ENCODE assay signal across 17 cellular contexts in genomic region chr10:86538547-86538946, GRCh38. TPM values are rescaled to one million over a fixed set of nuclear protein-coding genes. Genes with fewer than 3 reads are reported as not detected.
DNase-seq lines count a peak whose midpoint lies in the region; ATAC-seq, FAIRE-seq and TF ChIP-seq lines count a peak whose summit lies in the region.
"Had no signal": no experiment of that assay in that cellular context is flagged by ENCODE, and none has a peak within 500 bp of the region (broad histone marks: within the 10 kb centered on the region; RNA-seq: fewer than 3 reads in every experiment).

No MANE protein-coding gene starts in this region.

- CTCF ChIA-PET in HepG2 (lab: Yijun Ruan, JAX; ENCODE audit: low intra/inter-chr PET ratio, low total read pairs), result no interaction called here
- CTCF ChIA-PET in T-cell (lab: Charles Lee), result no interaction called here

- H3K4me3 ChIP-seq in HepG2 (replicated peaks in 1 of 3; ENCODE audit: insufficient read depth in 1 of 3, low read depth in 2 of 3, low read length in 3 of 3) (no peak overlapping the region; a peak in 1 of 6 replicates), right lobe of liver (no peak overlapping the region), OCI-LY1 (ENCODE audit: low read depth, low read length, poor library complexity, severe bottlenecking) (no peak overlapping the region), testis (peak overlapping the region in 1 of 2 donors; percentile 1)

- DNase-seq in HepG2 (ENCODE audit: low spot score) (no peak), right lobe of liver (no peak), iris pigment epithelial cell (ENCODE audit: low read depth) (peak; percentile 17), testis (peak; percentile 22), NCI-H2107 treated with DMSO at 0.1 percent for 48 hours (lab: John Stamatoyannopoulos, UW; ENCODE audit: unreplicated experiment) (no peak), T-cell (no peak)
- DNase-seq: COR-L47, GF-D8, HCEC 1CT, mesendoderm, NCI-H1048, NCI-H2081 treated with DMSO at 0.1 percent for 48 hours, NCI-H526 had no signal

- H3K4me2 ChIP-seq in HepG2 (ENCODE audit: low read depth, low read length) (peak overlapping the region; percentile 51), OCI-LY1 (ENCODE audit: low read length) (no peak overlapping the region)

- no peak for TF ChIP-seq RAD21 in HepG2 (CRISPR knock-in tag; IDR thresholded peaks at IDR 0.05)

- intact Hi-C loops in HepG2 (cut with micrococcal nuclease; ENCODE audit: unreplicated experiment) (no loop called here), right lobe of liver (cut with DNase I) (loop anchor here in 1 of 2 donors (10.0 kb wide), 1 partner anchor 144 kb away; no protein-coding TSS in a partner anchor), testis (cut with DNase I; ENCODE audit: low total_unique reads) (no loop called here)

- H2AFZ ChIP-seq in HepG2 (ENCODE audit: low read length) (no peak overlapping the region), OCI-LY1 (ENCODE audit: low read length) (peak overlapping the region; percentile 34; the same call in 1 of the 2 replicates)

- peaks cover 32% of the 10 kb centered on the region for H3K4me1 ChIP-seq in HepG2 (ENCODE audit: insufficient read depth, low read length)
- H3K4me1 ChIP-seq in right lobe of liver, result peaks cover 0 to 8% (median 0%) of the 10 kb centered on the region in 4 donors
- peaks cover 18% of the 10 kb centered on the region for H3K4me1 ChIP-seq in OCI-LY1 (ENCODE audit: insufficient read depth, low read length, severe bottlenecking)
- no peaks in the 10 kb centered on the region for H3K4me1 ChIP-seq in testis

- no peaks in the 10 kb centered on the region for H3K36me3 Mint-ChIP-seq in T-cell

- no peak for TF ChIP-seq EP300 in HepG2 (IDR thresholded peaks at IDR 0.05; ENCODE audit: low read depth in 2 of 2, low read length in 2 of 2)
- TF ChIP-seq EP300 in HepG2 (CRISPR knock-in tag; IDR thresholded peaks at IDR 0.05; ENCODE audit: borderline replicate concordance), result no peak

- 36% methylated on average over 7 of the region's 7 CpGs for WGBS in HepG2 (ENCODE audit: low lambda C conversion rate)
- 60% methylated on average over 7 of the region's 7 CpGs for WGBS in right lobe of liver (ENCODE audit: insufficient coverage, low coverage, low lambda C conversion rate, missing lambda C conversion rate)
- WGBS in testis, 2 donors, result 47 to 63% methylated on average over 7 of the region's 7 CpGs

- ATAC-seq in HepG2 (no peak), right lobe of liver (no peak), T-cell (replicated peaks in 1 of 4) (no peak), GM19035 (IDR thresholded peaks at IDR 0.05; ENCODE audit: unreplicated experiment) (no peak)

- H3K27me3 ChIP-seq in HepG2 (ENCODE audit: control insufficient read depth in 1 of 2, insufficient read depth in 2 of 2, low read length in 2 of 2) (0 out of 5 replicates have a peak, but pooled peaks cover 0 to 1% of the 10 kb centered on the region in 2 experiments), right lobe of liver (no peaks in the 10 kb centered on the region), OCI-LY1 (ENCODE audit: insufficient read depth, low read length) (no peaks in the 10 kb centered on the region), testis (no peaks in the 10 kb centered on the region)

- no peak overlapping the region for H3K27ac ChIP-seq in HepG2 (ENCODE audit: extremely low read length, insufficient read depth, low read length)
- no peak overlapping the region for H3K27ac ChIP-seq in right lobe of liver
- no peak overlapping the region for H3K27ac ChIP-seq in OCI-LY1 (ENCODE audit: low read depth, low read length, poor library complexity, severe bottlenecking)
- no peak overlapping the region for H3K27ac ChIP-seq in testis
- H3K27ac ChIP-seq: VCaP had no signal

- H3K4me1 Mint-ChIP-seq in T-cell, result peaks cover 26 to 31% (median 30%) of the 10 kb centered on the region in 3 donors

- H3K79me2 ChIP-seq in HepG2 (ENCODE audit: insufficient read depth, low read length) (no peaks in the 10 kb centered on the region), OCI-LY1 (ENCODE audit: insufficient read depth, low read length) (no peaks in the 10 kb centered on the region)

- no peaks in the 10 kb centered on the region for H3K9me3 ChIP-seq in HepG2 (ENCODE audit: low read length)
- no peaks in the 10 kb centered on the region for H3K9me3 ChIP-seq in right lobe of liver
- H3K9me3 ChIP-seq in OCI-LY1 (ENCODE audit: low read length), result no peaks in the 10 kb centered on the region
- H3K9me3 ChIP-seq in testis, result no peaks in the 10 kb centered on the region

- TF ChIP-seq POLR2A in HepG2 (IDR thresholded peaks at IDR 0.05; ENCODE audit: insufficient read depth in 1 of 2, low read depth in 2 of 2, low read length in 2 of 2) (no peak), right lobe of liver (IDR thresholded peaks at IDR 0.05) (no peak), testis (IDR thresholded peaks at IDR 0.05) (no peak)

- H4K20me1 ChIP-seq in HepG2 (ENCODE audit: insufficient read depth, low read length), result no peaks in the 10 kb centered on the region
- no peaks in the 10 kb centered on the region for H4K20me1 ChIP-seq in OCI-LY1 (ENCODE audit: insufficient read depth, low read length)

- H3F3A ChIP-seq in OCI-LY1 (ENCODE audit: insufficient read depth, low read length), result no peaks in the 10 kb centered on the region

- in situ Hi-C loops in HepG2 (cut with HindIII; ENCODE audit: extremely low pct_ligation_motif_present, low pct_unique_long_range_greater_than_20kb), result no loop called here

- H3K9ac ChIP-seq in HepG2 (ENCODE audit: insufficient read depth, low read depth, low read length), result no peak overlapping the region
- H3K9ac ChIP-seq in OCI-LY1 (ENCODE audit: low read length), result no peak overlapping the region

- no peak for TF ChIP-seq CTCF in HepG2 (CRISPR knock-in tag; IDR thresholded peaks at IDR 0.05)
- TF ChIP-seq CTCF in right lobe of liver (IDR thresholded peaks at IDR 0.05), result no peak
- no peak for TF ChIP-seq CTCF in OCI-LY1 (IDR thresholded peaks at IDR 0.05; ENCODE audit: low read length)
- TF ChIP-seq CTCF in testis (IDR thresholded peaks at IDR 0.05), result no peak

- POLR2A ChIA-PET in HepG2 (lab: Yijun Ruan, JAX), result no interaction called here
- POLR2A ChIA-PET in T-cell (lab: Charles Lee), result no interaction called here

- no TSS peak for BruUV-seq in HepG2 (replicated peaks; lab: Mats Ljungman, UMichigan)

- FAIRE-seq in HepG2 (lab: Jason Lieb, UNC), result no peak
- FAIRE-seq: colon had no signal

- H3K9me2 ChIP-seq in OCI-LY1 (ENCODE audit: low read depth, low read length), result no peaks in the 10 kb centered on the region

- peak overlapping the region in 1 of 2 donors; percentile 68 for H3K27ac Mint-ChIP-seq in T-cell

- H3K36me3 ChIP-seq in HepG2 (replicated peaks in 1 of 2; ENCODE audit: control insufficient read depth in 1 of 2, insufficient read depth in 2 of 2, low read length in 2 of 2) (no peaks in the 10 kb centered on the region), right lobe of liver (no peaks in the 10 kb centered on the region), OCI-LY1 (ENCODE audit: insufficient read depth, low read length) (no peaks in the 10 kb centered on the region), testis (ENCODE audit: low read depth, missing control alignments) (no peaks in the 10 kb centered on the region)

- no peaks in the 10 kb centered on the region for H3K9me3 Mint-ChIP-seq in T-cell

- peak overlapping the region in 1 of 3 donors; percentile 66 for H3K4me3 Mint-ChIP-seq in T-cell

- no peaks in the 10 kb centered on the region for H3K27me3 Mint-ChIP-seq in T-cell

TF ChIP-seq in HepG2, 621 proteins besides CTCF, POLR2A, EP300 and RAD21 (continues in another document):
- no peak for TF ChIP-seq GPBP1L1 (CRISPR knock-in tag; IDR thresholded peaks at IDR 0.05)
- peak; percentile 25 for TF ChIP-seq HNRNPK (IDR thresholded peaks at IDR 0.05; ENCODE audit: low read depth, low read length, poor library complexity, severe bottlenecking)

RNA-seq across cellular contexts. Expression of gene WAPL, which starts 17.0 kb away (rescaled TPM):
- 43.5 and 64.9 TPM in 2 replicates for total RNA-seq in HepG2 (2016; rRNA removed; fragmentation: Illumina TruSeq; extraction: Trizol)
- total RNA-seq in HepG2 (2016; cell fraction: cytosol; rRNA removed; fragmentation: Illumina TruSeq; extraction: Trizol; ENCODE audit: low read depth), result 13.0 and 17.4 TPM in 2 replicates
- 43.7 and 63.9 TPM in 2 replicates for total RNA-seq in HepG2 (2016; cell fraction: insoluble cytoplasmic fraction; rRNA removed; fragmentation: Illumina TruSeq; extraction: Trizol)
- total RNA-seq in HepG2 (2016; cell fraction: membrane; rRNA removed; fragmentation: Illumina TruSeq; extraction: Trizol), result 23.7 and 25.1 TPM in 2 replicates
- 39.3 and 43.8 TPM in 2 replicates for total RNA-seq in HepG2 (2016; cell fraction: nucleus; rRNA removed; fragmentation: Illumina TruSeq; extraction: Trizol)
- polyA plus RNA-seq in HepG2 (2011; rRNA removed), result 12.3 and 13.2 TPM in 2 replicates
- polyA plus RNA-seq in HepG2 (2011; cell fraction: cytosol; rRNA removed), result 5.6 and 9.8 TPM in 2 replicates
- polyA plus RNA-seq in HepG2 (2011; cell fraction: nucleus; rRNA removed), result 8.2 and 10.9 TPM in 2 replicates
- 22.0 and 30.6 TPM in 2 replicates for polyA plus RNA-seq in HepG2 (2012)
- polyA plus RNA-seq in HepG2 (2016; cell fraction: cytosol; fragmentation: Illumina TruSeq; extraction: Trizol; ENCODE audit: low read depth), result 1.3 and 1.7 TPM in 2 replicates
- polyA plus RNA-seq in HepG2 (2016; cell fraction: insoluble cytoplasmic fraction; fragmentation: Illumina TruSeq; extraction: Trizol; ENCODE audit: low read depth), result 38.5 and 41.9 TPM in 2 replicates
- 7.0 and 7.3 TPM in 2 replicates for polyA plus RNA-seq in HepG2 (2016; cell fraction: membrane; fragmentation: Illumina TruSeq; extraction: Trizol; ENCODE audit: low read depth)
- polyA plus RNA-seq in HepG2 (2016; cell fraction: nucleus; fragmentation: Illumina TruSeq; extraction: Trizol; ENCODE audit: insufficient read depth, low read depth), result 30.3 and 32.3 TPM in 2 replicates
- polyA minus RNA-seq in HepG2 (2011; rRNA and poly(A)+ RNA removed; ENCODE audit: low replicate concordance), result 17.4 and 26.8 TPM in 2 replicates
- polyA minus RNA-seq in HepG2 (2011; cell fraction: cytosol; rRNA and poly(A)+ RNA removed), result 26.6 and 30.6 TPM in 2 replicates
- 38.2 and 48.1 TPM in 2 replicates for polyA minus RNA-seq in HepG2 (2011; cell fraction: nucleus; rRNA and poly(A)+ RNA removed)
- 10 to 100 TPM; 13.4 to 21.3 (median 18.8) TPM for total RNA-seq in right lobe of liver
- 10 to 100 TPM; 80.8 to 89.8 TPM for total RNA-seq in testis
- 65.7 TPM for polyA plus RNA-seq in testis (ENCODE audit: insufficient read depth, low read depth, low replicate concordance)
- total RNA-seq in T-cell, result 10 to 100 TPM; 43.2 to 46.5 (median 44.8) TPM

Comparison
In these comparisons a context has a peak if more than half of its experiments do, and no peak if none do; other contexts are left out.
1. DNase-seq: peak in iris pigment epithelial cell (single experiment) and testis (single experiment); none in HepG2 (single experiment), right lobe of liver (0 of 3), NCI-H2107 treated with DMSO at 0.1 percent for 48 hours (single experiment) and T-cell (0 of 34).